Comparison of ENCODE assay signal across 10 cellular contexts in the genomic region with DNA sequence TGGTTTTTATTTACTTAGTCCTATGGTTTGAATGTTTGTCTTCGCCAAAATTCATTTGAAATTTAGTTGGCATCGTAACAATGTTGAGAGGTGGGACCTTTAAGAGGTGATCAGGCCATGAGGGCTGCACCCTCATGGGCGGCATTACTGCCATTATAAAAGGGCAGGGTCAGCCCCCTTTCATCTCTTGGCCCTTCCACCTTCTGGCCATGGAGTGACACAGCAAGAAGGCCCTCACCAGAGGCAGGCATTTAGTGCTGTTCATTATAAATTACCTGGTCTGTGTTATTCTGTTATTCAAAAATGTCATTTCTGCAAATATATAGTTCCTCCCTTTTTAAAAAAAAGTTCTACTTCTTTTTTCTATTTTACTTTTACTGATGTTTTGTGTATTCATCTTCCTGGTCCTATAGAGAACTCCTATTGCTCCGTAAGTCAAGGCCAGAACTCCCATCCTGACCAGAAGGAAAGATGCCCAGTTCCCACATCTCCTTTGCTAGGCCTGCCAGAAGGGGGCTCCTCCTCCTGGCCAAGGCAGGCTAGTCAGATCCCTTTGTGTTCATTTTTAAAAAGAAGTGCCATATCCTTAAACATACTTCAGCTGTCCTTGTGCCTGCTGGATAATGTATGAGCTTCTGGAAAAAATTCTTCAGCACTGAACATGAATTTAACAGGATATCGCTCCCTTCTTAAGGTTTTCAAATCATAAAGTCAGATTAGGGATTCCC. TPM values are rescaled to one million over a fixed set of nuclear protein-coding genes. Genes with fewer than 3 reads are reported as not detected.
DNase-seq lines count a peak whose midpoint lies in the region; ATAC-seq, FAIRE-seq and TF ChIP-seq lines count a peak whose summit lies in the region.
"Had no signal": no experiment of that assay in that cellular context is flagged by ENCODE, and none has a peak within 500 bp of the region (broad histone marks: within the 10 kb centered on the region; RNA-seq: fewer than 3 reads in every experiment).

No MANE protein-coding gene starts in this region.

- TF ChIP-seq POLR2A in NB4 (IDR thresholded peaks at IDR 0.05; ENCODE audit: extremely low read depth, insufficient read length): no peak

- CTCF ChIA-PET in GM10248 (lab: Yijun Ruan, JAX): no interaction called here

- ATAC-seq in GM21381 (IDR thresholded peaks at IDR 0.05; ENCODE audit: unreplicated experiment): no peak
- ATAC-seq: sciatic nerve had no signal

- H3K79me2 ChIP-seq in neural progenitor cell (ENCODE audit: low read depth): no peaks in the 10 kb centered on the region

- no peak overlapping the region for H3K9ac ChIP-seq in neural progenitor cell

- H3F3A ChIP-seq in neural progenitor cell (ENCODE audit: low read depth): no peaks in the 10 kb centered on the region

- no peak for DNase-seq in GM10248 (ENCODE audit: extremely low spot score)
- DNase-seq in NB4 (ENCODE audit: low read depth): no peak
- no peak for DNase-seq in chondrocyte (ENCODE audit: low spot score)
- peak; percentile 53 for DNase-seq in neural progenitor cell (ENCODE audit: low spot score)
- no peak for DNase-seq in DMS153 (lab: John Stamatoyannopoulos, UW)
- DNase-seq in small intestine: no peak
- DNase-seq in RPMI8226: no peak
- DNase-seq: NK-92 treated with Interleukin-12 subunit alpha and Interleukin-12 subunit beta, amount 100 ng/mL, for 24 hours had no signal

- H3K27ac ChIP-seq in neural progenitor cell (no peak overlapping the region), small intestine (ENCODE audit: low read depth in 1 of 2, low read length in 1 of 2) (no peak overlapping the region)

- no peak overlapping the region for H3K4me3 Mint-ChIP-seq in chondrocyte (ENCODE audit: unreplicated experiment)
- no peak overlapping the region for H3K4me3 Mint-ChIP-seq in neural progenitor cell

- H4K20me1 ChIP-seq in neural progenitor cell (ENCODE audit: low read depth): no peaks in the 10 kb centered on the region

- H3K9me3 ChIP-seq in neural progenitor cell (ENCODE audit: low read depth) (no peaks in the 10 kb centered on the region), small intestine (ENCODE audit: control insufficient read depth, low read depth) (no peaks in the 10 kb centered on the region)

- H3K27me3 Mint-ChIP-seq in chondrocyte (ENCODE audit: low read depth): peaks cover 6% of the 10 kb centered on the region
- H3K27me3 Mint-ChIP-seq in neural progenitor cell (ENCODE audit: insufficient read depth, low read depth): peaks cover 14% of the 10 kb centered on the region

- H3K4me1 Mint-ChIP-seq in chondrocyte (ENCODE audit: low read depth) (peaks cover 14% of the 10 kb centered on the region), neural progenitor cell (peaks cover 10% of the 10 kb centered on the region)

- no peak overlapping the region for H3K4me2 ChIP-seq in neural progenitor cell

- POLR2A ChIA-PET in GM10248 (lab: Yijun Ruan, JAX): no interaction called here

- H3K36me3 ChIP-seq in neural progenitor cell (no peaks in the 10 kb centered on the region), small intestine (ENCODE audit: control insufficient read depth in 2 of 2, insufficient read depth in 2 of 2, low read length in 2 of 2) (no peaks in the 10 kb centered on the region)

- H3K4me1 ChIP-seq in neural progenitor cell: no peaks in the 10 kb centered on the region
- H3K4me1 ChIP-seq in small intestine (ENCODE audit: control insufficient read depth in 2 of 2, insufficient read depth in 1 of 2, low read depth in 1 of 2, low read length in 1 of 2): peaks cover 0 to 1% of the 10 kb centered on the region in 2 donors

- FAIRE-seq in small intestine (lab: Jason Lieb, UNC): no peak

- peak; percentile 25 for TF ChIP-seq CTCF in GM10248 (IDR thresholded peaks at IDR 0.05; ENCODE audit: control extremely low read depth, extremely low read depth, low read depth, missing control alignments)
- peak; percentile 26 for TF ChIP-seq CTCF in NB4 (IDR thresholded peaks at IDR 0.05; ENCODE audit: low read depth, low read length)
- peak; percentile 74 for TF ChIP-seq CTCF in chondrocyte (IDR thresholded peaks at IDR 0.05)
- peak; percentile 55 for TF ChIP-seq CTCF in neural progenitor cell (IDR thresholded peaks at IDR 0.05)

- H3K9me3 Mint-ChIP-seq in chondrocyte (ENCODE audit: low read depth) (no peaks in the 10 kb centered on the region), neural progenitor cell (peaks cover 1% of the 10 kb centered on the region)

- H3K27me3 ChIP-seq in neural progenitor cell (no peaks in the 10 kb centered on the region), small intestine (ENCODE audit: control insufficient read depth in 2 of 2, insufficient read depth in 2 of 2, low read length in 2 of 2) (no peaks in the 10 kb centered on the region)

- no peak overlapping the region for H2AFZ ChIP-seq in neural progenitor cell (replicated peaks)

- no peak overlapping the region for H3K27ac Mint-ChIP-seq in chondrocyte (ENCODE audit: unreplicated experiment)
- no peak overlapping the region for H3K27ac Mint-ChIP-seq in neural progenitor cell

- H3K4me3 ChIP-seq in NB4 (ENCODE audit: low read depth, low read length) (no peak overlapping the region), neural progenitor cell (no peak overlapping the region), small intestine (ENCODE audit: low read depth in 1 of 2, low read length in 2 of 2) (no peak overlapping the region)

- 80 to 84% (median 82%) methylated on average over 5 of the region's 5 CpGs for WGBS in small intestine, 3 donors

- H3K36me3 Mint-ChIP-seq in chondrocyte (ENCODE audit: low read depth) (no peaks in the 10 kb centered on the region), neural progenitor cell (no peaks in the 10 kb centered on the region)

RNA-seq across cellular contexts. Expression of gene LBR, which starts 10.0 kb away (rescaled TPM):
- 22.7 to 29.0 TPM (median 24.4 TPM) in 3 replicates for total RNA-seq in chondrocyte
- 116 and 171 TPM in 2 replicates for total RNA-seq in neural progenitor cell (ENCODE audit: low replicate concordance)
- 10 to 100 TPM in 1 of 3 donors, 1 to 10 TPM in 2; 7.3 to 64.9 (median 9.4) TPM for polyA plus RNA-seq in small intestine
